Comparison of ENCODE assay signal across 8 cellular contexts in the genomic region with DNA sequence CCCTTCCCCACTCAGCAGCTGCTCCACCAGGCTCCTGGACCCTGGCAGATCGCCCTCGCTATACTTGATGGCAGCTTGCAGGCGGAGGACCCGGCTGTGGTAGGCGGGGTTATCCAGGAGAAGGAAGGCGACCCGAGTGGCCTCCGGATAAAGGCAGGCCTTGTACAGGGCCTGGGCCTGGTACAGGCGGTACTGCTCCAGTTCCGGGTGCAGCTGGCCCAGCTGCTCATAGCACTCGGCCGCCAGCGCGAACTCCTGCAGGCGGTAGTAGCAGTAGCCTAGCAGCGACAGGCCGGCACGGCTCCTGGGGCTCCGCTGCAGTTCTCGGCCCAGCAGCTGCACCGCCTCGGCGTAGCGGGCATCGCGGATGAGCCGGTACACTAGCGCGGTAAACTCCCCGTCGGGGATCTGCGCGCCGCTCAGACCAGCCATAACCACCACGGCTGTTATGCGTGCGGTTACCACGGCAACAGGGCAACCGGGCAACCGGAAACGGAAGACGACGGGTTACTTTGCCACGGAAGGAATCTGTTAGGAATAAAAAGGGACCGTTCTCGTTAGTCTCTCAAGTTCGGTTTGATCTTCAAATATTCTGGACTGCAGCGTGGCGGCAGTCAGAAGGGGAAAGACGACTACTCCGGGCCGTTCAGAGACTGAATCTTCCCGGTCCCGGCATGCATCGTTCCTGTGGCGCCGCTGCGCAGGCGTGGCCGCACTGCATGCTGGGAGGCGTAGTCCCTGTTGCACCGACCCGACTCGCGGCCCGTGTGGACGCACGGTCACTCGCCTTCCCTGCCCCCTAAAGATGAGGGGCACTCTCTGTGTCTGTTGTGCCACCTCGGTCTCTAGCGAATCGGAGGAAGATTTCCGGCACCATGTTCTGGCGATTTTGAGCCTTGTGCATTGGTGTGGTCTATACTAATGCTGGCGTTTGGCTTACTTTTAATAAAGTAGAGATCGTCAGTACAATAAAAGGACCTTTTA.
DNase-seq lines count a peak whose midpoint lies in the region; ATAC-seq and TF ChIP-seq lines count a peak whose summit lies in the region.

No MANE protein-coding gene starts in this region.

- no peaks in the 10 kb centered on the region for H3K9me3 ChIP-seq in naive thymus-derived CD4-positive, alpha-beta T cell (ENCODE audit: control insufficient read depth in 2 of 3, low read length in 3 of 3)

- TF ChIP-seq CTCF in KMS-11 (conservative IDR thresholded peaks at IDR 0.05; ENCODE audit: low read depth, low read length) (no peak), fibroblast of mammary gland (conservative IDR thresholded peaks at IDR 0.05; ENCODE audit: control insufficient read depth, insufficient read depth, low read depth, low read length) (no peak)

- H3K9me3 Mint-ChIP-seq in activated T-helper 17 cell treated with anti-CD3 and anti-CD28 coated beads, Interleukin-2, amount 50 U/mL, for 72 hours: no peaks in the 10 kb centered on the region
- peaks cover 0 to 14% (median 3%) of the 10 kb centered on the region in 11 donors for H3K9me3 Mint-ChIP-seq in naive thymus-derived CD4-positive, alpha-beta T cell
- peaks cover 2% of the 10 kb centered on the region for H3K9me3 Mint-ChIP-seq in stimulated activated memory B cell treated with anti-CD40 and anti-IgM and Interleukin-4, amounts not matched to agents 10 μg/mL and 1 μg/mL and 100 μg/mL, for 72 hours

- H3K4me1 ChIP-seq in KMS-11 (ENCODE audit: low read depth, poor library complexity, severe bottlenecking): peaks cover 4% of the 10 kb centered on the region
- H3K4me1 ChIP-seq in naive thymus-derived CD4-positive, alpha-beta T cell (ENCODE audit: control insufficient read depth in 2 of 2, insufficient read depth in 2 of 2, low read length in 2 of 2): no peaks in the 10 kb centered on the region

- ATAC-seq in GM21786 (IDR thresholded peaks at IDR 0.05; ENCODE audit: unreplicated experiment): peak; percentile 98
- peak; percentile 98 for ATAC-seq in activated T-helper 17 cell treated with anti-CD3 and anti-CD28 coated beads, Interleukin-2, amount 50 U/mL, for 72 hours (replicated peaks)
- ATAC-seq in naive thymus-derived CD4-positive, alpha-beta T cell: peak; percentile 95
- peak; percentile 96 for ATAC-seq in stimulated activated memory B cell treated with anti-CD40 and anti-IgM and Interleukin-4, amounts not matched to agents 10 μg/mL and 1 μg/mL and 100 μg/mL, for 72 hours

- H3K36me3 ChIP-seq in KMS-11 (ENCODE audit: insufficient read depth): no peaks in the 10 kb centered on the region
- H3K36me3 ChIP-seq in naive thymus-derived CD4-positive, alpha-beta T cell (ENCODE audit: control insufficient read depth in 2 of 3, insufficient read depth in 3 of 3, low read length in 3 of 3): no peaks in the 10 kb centered on the region

- DNase-seq in DMS79 treated with DMSO at 0.1 percent for 48 hours (lab: John Stamatoyannopoulos, UW): peak; percentile 93
- peak; percentile 80 for DNase-seq in RKO (ENCODE audit: low spot score)
- peak; percentile 81 for DNase-seq in fibroblast of mammary gland (ENCODE audit: low read depth)
- DNase-seq in naive thymus-derived CD4-positive, alpha-beta T cell: peak; percentile 86 to 93 (median 91)

- POLR2A ChIA-PET in naive thymus-derived CD4-positive, alpha-beta T cell (lab: Charles Lee): interaction anchor here (0.6 to 0.8 kb wide), 2 partner anchors 457 to 470 kb away, joined by 3 read pairs; no protein-coding TSS in a partner anchor

- H3K4me1 Mint-ChIP-seq in activated T-helper 17 cell treated with anti-CD3 and anti-CD28 coated beads, Interleukin-2, amount 50 U/mL, for 72 hours: no peaks in the 10 kb centered on the region
- peaks cover 0 to 15% (median 9%) of the 10 kb centered on the region in 7 donors for H3K4me1 Mint-ChIP-seq in naive thymus-derived CD4-positive, alpha-beta T cell
- H3K4me1 Mint-ChIP-seq in stimulated activated memory B cell treated with anti-CD40 and anti-IgM and Interleukin-4, amounts not matched to agents 10 μg/mL and 1 μg/mL and 100 μg/mL, for 72 hours: peaks cover 11% of the 10 kb centered on the region

- H3K27ac Mint-ChIP-seq in activated T-helper 17 cell treated with anti-CD3 and anti-CD28 coated beads, Interleukin-2, amount 50 U/mL, for 72 hours: peak overlapping the region; percentile 100
- H3K27ac Mint-ChIP-seq in naive thymus-derived CD4-positive, alpha-beta T cell: peak overlapping the region; percentile 98 to 100 (median 99)
- H3K27ac Mint-ChIP-seq in stimulated activated memory B cell treated with anti-CD40 and anti-IgM and Interleukin-4, amounts not matched to agents 10 μg/mL and 1 μg/mL and 100 μg/mL, for 72 hours: peak overlapping the region; percentile 99

- intact Hi-C loops in naive thymus-derived CD4-positive, alpha-beta T cell (cut with micrococcal nuclease): loop anchor here (1.0 to 10.0 kb wide), 18 partner anchors 65 to 1618 kb away; partner anchors contain the start of genes AGPS (in 2 of the 2), HNRNPA3 (in 2 of the 2), LNPK (in 1 of the 2) and MTX2 (in 1 of the 2)

- H2AFZ ChIP-seq in KMS-11 (ENCODE audit: low read depth): peak overlapping the region; percentile 95

- H3K4me3 ChIP-seq in KMS-11 (IDR thresholded peaks at IDR 0.05; ENCODE audit: insufficient read depth, low read depth, low read length): peak overlapping the region; percentile 93
- peak overlapping the region; percentile 96 for H3K4me3 ChIP-seq in fibroblast of mammary gland (ENCODE audit: control insufficient read depth, low read depth, low read length)
- H3K4me3 ChIP-seq in naive thymus-derived CD4-positive, alpha-beta T cell (ENCODE audit: low read length): peak overlapping the region; percentile 86

- no peaks in the 10 kb centered on the region for H3K79me2 ChIP-seq in KMS-11 (ENCODE audit: insufficient read depth, low read depth)

- H3K27me3 ChIP-seq in KMS-11 (ENCODE audit: insufficient read depth, low read depth): no peaks in the 10 kb centered on the region
- H3K27me3 ChIP-seq in naive thymus-derived CD4-positive, alpha-beta T cell (ENCODE audit: control insufficient read depth in 2 of 2, insufficient read depth in 2 of 2, low read length in 2 of 2): no peaks in the 10 kb centered on the region

- peak overlapping the region; percentile 83 for H3K9ac ChIP-seq in KMS-11

- peak overlapping the region; percentile 93 for H3K4me3 Mint-ChIP-seq in activated T-helper 17 cell treated with anti-CD3 and anti-CD28 coated beads, Interleukin-2, amount 50 U/mL, for 72 hours
- H3K4me3 Mint-ChIP-seq in naive thymus-derived CD4-positive, alpha-beta T cell: peak overlapping the region; percentile 80 to 99 (median 96)
- H3K4me3 Mint-ChIP-seq in stimulated activated memory B cell treated with anti-CD40 and anti-IgM and Interleukin-4, amounts not matched to agents 10 μg/mL and 1 μg/mL and 100 μg/mL, for 72 hours: peak overlapping the region; percentile 93

- peaks cover 6% of the 10 kb centered on the region for H3K27me3 Mint-ChIP-seq in activated T-helper 17 cell treated with anti-CD3 and anti-CD28 coated beads, Interleukin-2, amount 50 U/mL, for 72 hours
- H3K27me3 Mint-ChIP-seq in naive thymus-derived CD4-positive, alpha-beta T cell: peaks cover 0 to 35% (median 9%) of the 10 kb centered on the region in 5 donors
- H3K27me3 Mint-ChIP-seq in stimulated activated memory B cell treated with anti-CD40 and anti-IgM and Interleukin-4, amounts not matched to agents 10 μg/mL and 1 μg/mL and 100 μg/mL, for 72 hours: no peaks in the 10 kb centered on the region

- H3K27ac ChIP-seq in KMS-11: peak overlapping the region; percentile 78
- H3K27ac ChIP-seq in naive thymus-derived CD4-positive, alpha-beta T cell (ENCODE audit: low read depth, low read length): peak overlapping the region; percentile 96

- CTCF ChIA-PET in naive thymus-derived CD4-positive, alpha-beta T cell (lab: Charles Lee): no interaction called here

- peaks cover 8% of the 10 kb centered on the region for H3K36me3 Mint-ChIP-seq in activated T-helper 17 cell treated with anti-CD3 and anti-CD28 coated beads, Interleukin-2, amount 50 U/mL, for 72 hours (ENCODE audit: low read depth)
- H3K36me3 Mint-ChIP-seq in naive thymus-derived CD4-positive, alpha-beta T cell: peaks cover 0 to 6% (median 0%) of the 10 kb centered on the region in 5 donors
- H3K36me3 Mint-ChIP-seq in stimulated activated memory B cell treated with anti-CD40 and anti-IgM and Interleukin-4, amounts not matched to agents 10 μg/mL and 1 μg/mL and 100 μg/mL, for 72 hours: no peaks in the 10 kb centered on the region

- H3K4me2 ChIP-seq in KMS-11: peak overlapping the region; percentile 89

- no peaks in the 10 kb centered on the region for H4K20me1 ChIP-seq in KMS-11 (ENCODE audit: insufficient read depth)

Comparison
In these comparisons a context has a peak if more than half of its experiments do, and no peak if none do; other contexts are left out.
1. Peak in every context shown above with its lines: DNase-seq, ATAC-seq, H3K4me3 ChIP-seq and H3K27ac ChIP-seq.